Comparison of ENCODE assay signal across 22 cellular contexts in genomic region chr9:86626802-86627201, GRCh38.
"Had no signal": no experiment of that assay in that cellular context is flagged by ENCODE, and none has a peak within 500 bp of the region (broad histone marks: within the 10 kb centered on the region; RNA-seq: fewer than 3 reads in every experiment).

No MANE protein-coding gene starts in this region.

- H3K27ac Mint-ChIP-seq: endodermal cell, immature natural killer cell, naive B cell, nephron progenitor cell had no signal

- H3K9me3 ChIP-seq: gastroesophageal sphincter, sigmoid colon, stomach, thoracic aorta, transverse colon had no signal

- H3K4me3 ChIP-seq: coronary artery, gastroesophageal sphincter, lung, sigmoid colon, skin epidermis, stomach, thoracic aorta, transverse colon had no signal

- H3K27me3 ChIP-seq: gastroesophageal sphincter, sigmoid colon, stomach, transverse colon had no signal

- ATAC-seq: esophagus mucosa, gastroesophageal sphincter, left ventricle myocardium superior had no signal

- H3K4me1 ChIP-seq: stomach, transverse colon had no signal

- H3K36me3 Mint-ChIP-seq: immature natural killer cell, naive B cell had no signal

- H3K27ac ChIP-seq: coronary artery, gastroesophageal sphincter, sigmoid colon, skin epidermis, stomach, thoracic aorta, transverse colon had no signal

- FAIRE-seq: endothelial cell of umbilical vein, keratinocyte had no signal

- H3K4me3 Mint-ChIP-seq: endodermal cell, immature natural killer cell, naive B cell, nephron progenitor cell had no signal

- H3K4me1 Mint-ChIP-seq: immature natural killer cell, naive B cell had no signal

- DNase-seq: effector CD4-positive, alpha-beta T cell; endodermal cell; immature natural killer cell; left ventricle myocardium superior; mesenchymal stem cell; naive B cell; nephron progenitor cell; posterior cingulate gyrus; sigmoid colon; stimulated activated CD4-positive, alpha-beta T cell treated with anti-CD3 and anti-CD28 coated beads, Interleukin-12 subunit alpha, Interleukin-12 subunit beta, amount 100 ng/mL, for 4 hours; stimulated activated naive CD4-positive, alpha-beta T cell; stomach; substantia nigra; transverse colon had no signal

- H3K36me3 ChIP-seq: gastroesophageal sphincter, sigmoid colon, stomach, thoracic aorta, transverse colon had no signal

- H3K9me3 Mint-ChIP-seq: endodermal cell, immature natural killer cell, nephron progenitor cell had no signal
